In genomic region chr10:125151824-125152634, GRCh38 we compare ENCODE assay signal across 9 cellular contexts. TPM values are rescaled to one million over a fixed set of nuclear protein-coding genes. Genes with fewer than 3 reads are reported as not detected.
A peak's percentile ranks its signal among the peaks of the same experiment; 100 is the strongest.
DNase-seq lines count a peak whose midpoint lies in the region; ATAC-seq and TF ChIP-seq lines count a peak whose summit lies in the region.
"Had no signal": no experiment of that assay in that cellular context is flagged by ENCODE, and none has a peak within 500 bp of the region (broad histone marks: within the 10 kb centered on the region; RNA-seq: fewer than 3 reads in every experiment).

No MANE protein-coding gene starts in this region.

- no peaks in the 10 kb centered on the region for H3K9me3 ChIP-seq in left lung
- H3K9me3 ChIP-seq in thoracic aorta, result no peaks in the 10 kb centered on the region

- no peaks in the 10 kb centered on the region for H3K9me3 Mint-ChIP-seq in activated naive CD4-positive, alpha-beta T cell treated with anti-CD3 and anti-CD28 coated beads for 36 hours

- ATAC-seq in left lung (peak; percentile 57), thoracic aorta (ENCODE audit: insufficient number of reproducible peaks, low FRiP score, low read depth) (no peak), HG03159 (IDR thresholded peaks at IDR 0.05; ENCODE audit: unreplicated experiment) (no peak), HG02840 (IDR thresholded peaks at IDR 0.05; ENCODE audit: low FRiP score, unreplicated experiment) (no peak)

- H3K4me3 Mint-ChIP-seq in activated naive CD4-positive, alpha-beta T cell treated with anti-CD3 and anti-CD28 coated beads for 36 hours, result no peak overlapping the region

- intact Hi-C loops in left lung (cut with DNase I), result loop anchor here in 1 of 2 donors (10.0 kb wide), 1 partner anchor 97 kb away; no protein-coding TSS in a partner anchor
- intact Hi-C loops in activated naive CD4-positive, alpha-beta T cell treated with anti-CD3 and anti-CD28 coated beads for 36 hours (cut with micrococcal nuclease), result no loop called here

- peaks cover 1% of the 10 kb centered on the region for H3K4me1 Mint-ChIP-seq in activated naive CD4-positive, alpha-beta T cell treated with anti-CD3 and anti-CD28 coated beads for 36 hours (ENCODE audit: low read depth)

- H3K27ac ChIP-seq in cingulate gyrus (ENCODE audit: low read depth, low read length) (peak overlapping the region; percentile 76), left lung (peak overlapping the region; percentile 37 to 50), thoracic aorta (peak overlapping the region; percentile 7 to 49)

- H3K36me3 ChIP-seq in left lung, result no peaks in the 10 kb centered on the region
- H3K36me3 ChIP-seq in thoracic aorta, result peaks cover 7% of the 10 kb centered on the region

- H3K4me1 ChIP-seq in left lung, result peaks cover 55 to 98% of the 10 kb centered on the region in 2 donors
- H3K4me1 ChIP-seq in thoracic aorta (ENCODE audit: control insufficient read depth in 1 of 2, low read depth in 2 of 2), result peaks cover 72 to 97% of the 10 kb centered on the region in 2 donors

- DNase-seq in NCI-H2029 (lab: John Stamatoyannopoulos, UW), result peak; percentile 41
- no peak for DNase-seq in NCI-H2029 treated with DMSO at 0.1 percent for 48 hours (lab: John Stamatoyannopoulos, UW)
- peak; percentile 62 to 88 for DNase-seq in left lung
- no peak for DNase-seq in thoracic aorta (ENCODE audit: low spot score)
- DNase-seq in activated naive CD4-positive, alpha-beta T cell treated with anti-CD3 and anti-CD28 coated beads for 36 hours, result no peak
- DNase-seq: cortex of kidney had no signal

- TF ChIP-seq CTCF in left lung (IDR thresholded peaks at IDR 0.05), result no peak
- no peak for TF ChIP-seq CTCF in thoracic aorta (IDR thresholded peaks at IDR 0.05)

- H3K27ac Mint-ChIP-seq in activated naive CD4-positive, alpha-beta T cell treated with anti-CD3 and anti-CD28 coated beads for 36 hours, result no peak overlapping the region

- H3K27me3 Mint-ChIP-seq in activated naive CD4-positive, alpha-beta T cell treated with anti-CD3 and anti-CD28 coated beads for 36 hours (ENCODE audit: low read depth), result peaks cover 67% of the 10 kb centered on the region

- H3K4me3 ChIP-seq in left lung (peak overlapping the region; percentile 23 to 39), thoracic aorta (peak overlapping the region; percentile 43)

- CTCF ChIA-PET in activated naive CD4-positive, alpha-beta T cell treated with anti-CD3 and anti-CD28 coated beads for 36 hours (lab: Charles Lee), result no interaction called here

- no peaks in the 10 kb centered on the region for H3K27me3 ChIP-seq in left lung
- H3K27me3 ChIP-seq in thoracic aorta (replicated peaks; ENCODE audit: insufficient read depth), result no peaks in the 10 kb centered on the region

- no peaks in the 10 kb centered on the region for H3K36me3 Mint-ChIP-seq in activated naive CD4-positive, alpha-beta T cell treated with anti-CD3 and anti-CD28 coated beads for 36 hours (ENCODE audit: low read depth)

RNA-seq across cellular contexts. Expression of gene CTBP2, which starts 8.3 kb away (rescaled TPM):
- total RNA-seq in left lung (10 to 100 TPM; 71.2 to 77.6 TPM), thoracic aorta (10 to 100 TPM; 62.8 to 80.6 TPM)
- total RNA-seq in activated naive CD4-positive, alpha-beta T cell treated with anti-CD3 and anti-CD28 coated beads for 36 hours, result under 1 TPM; 0.19 to 0.42 TPM

Comparison
In these comparisons a context has a peak if more than half of its experiments do, and no peak if none do; other contexts are left out.
1. DNase-seq: peak in NCI-H2029 (single experiment) and left lung (2 of 2); none in NCI-H2029 treated with DMSO at 0.1 percent for 48 hours (single experiment), thoracic aorta (single experiment) and activated naive CD4-positive, alpha-beta T cell treated with anti-CD3 and anti-CD28 coated beads for 36 hours (single experiment).
2. RNA of gene CTBP2, which starts 8.3 kb away (total RNA-seq): 62.8 to 80.6 TPM in thoracic aorta and 71.2 to 77.6 TPM in left lung; 0.19 to 0.42 TPM in activated naive CD4-positive, alpha-beta T cell treated with anti-CD3 and anti-CD28 coated beads for 36 hours; every median in the first group is over 10 times any median in the second.
3. Peak in every context shown above with its lines, with median percentiles within 50 percentile points of each other: H3K27ac ChIP-seq.